In genomic region chr2:63698825-63699548, GRCh38 we compare ENCODE assay signal across 8 cellular contexts.
DNase-seq lines count a peak whose midpoint lies in the region; ATAC-seq and TF ChIP-seq lines count a peak whose summit lies in the region.

No MANE protein-coding gene starts in this region.

- H3K9me3 ChIP-seq in SJCRH30 (replicated peaks) (peaks cover 4% of the 10 kb centered on the region), mucosa of descending colon (no peaks in the 10 kb centered on the region)

- intact Hi-C loops in mucosa of descending colon (cut with DNase I, micrococcal nuclease), result loop anchor here in 1 of 2 donors (10.0 kb wide), 1 partner anchor 156 kb away; no protein-coding TSS in a partner anchor

- no peaks in the 10 kb centered on the region for H3K27me3 ChIP-seq in SJCRH30

- H3K27ac ChIP-seq in SJCRH30, result no peak overlapping the region; the same call in 1 of the 2 replicates

- DNase-seq in COLO668 (lab: John Stamatoyannopoulos, UW; ENCODE audit: unreplicated experiment), result peak; percentile 8
- DNase-seq in SJCRH30, result peak; percentile 57 to 80
- peak; percentile 89 for DNase-seq in epithelial cell of proximal tubule (ENCODE audit: low read depth)
- DNase-seq in mucosa of descending colon, result peak in 2 of 3 donors; percentile 37 to 57

- no peaks in the 10 kb centered on the region for H3K36me3 ChIP-seq in SJCRH30
- H3K36me3 ChIP-seq in mucosa of descending colon (ENCODE audit: low read depth), result no peaks in the 10 kb centered on the region

- TF ChIP-seq CTCF in epithelial cell of proximal tubule (conservative IDR thresholded peaks at IDR 0.05; ENCODE audit: low read depth, low read length) (peak; percentile 73), mucosa of descending colon (IDR thresholded peaks at IDR 0.05) (peak; percentile 19)

- H3K4me3 ChIP-seq in SJCRH30, result no peak overlapping the region
- no peak overlapping the region for H3K4me3 ChIP-seq in epithelial cell of proximal tubule (ENCODE audit: low read depth, low read length)
- no peak overlapping the region for H3K4me3 ChIP-seq in mucosa of descending colon

- peak; percentile 78 for ATAC-seq in GM18498 (IDR thresholded peaks at IDR 0.05; ENCODE audit: unreplicated experiment)
- ATAC-seq in HG03565 (IDR thresholded peaks at IDR 0.05; ENCODE audit: unreplicated experiment), result peak; percentile 59
- ATAC-seq in mucosa of descending colon, result peak; percentile 96
- no peak for ATAC-seq in HG03520 (IDR thresholded peaks at IDR 0.05; ENCODE audit: unreplicated experiment)
- no peak for ATAC-seq in GM21447 (IDR thresholded peaks at IDR 0.05; ENCODE audit: unreplicated experiment)

- H3K4me1 ChIP-seq in SJCRH30, result peaks cover 11% of the 10 kb centered on the region; the same call in 1 of the 2 replicates
- peaks cover 3% of the 10 kb centered on the region for H3K4me1 ChIP-seq in mucosa of descending colon (ENCODE audit: low read depth)

Comparison
In these comparisons a context has a peak if more than half of its experiments do, and no peak if none do; other contexts are left out.
1. DNase-seq: peak in every context shown above with its lines; median percentile 89 in epithelial cell of proximal tubule; 68 in SJCRH30; 47 in mucosa of descending colon; 8 in COLO668.
2. ATAC-seq: peak in GM18498 (single experiment), HG03565 (single experiment) and mucosa of descending colon (single experiment); none in HG03520 (single experiment) and GM21447 (single experiment).